14 cellular contexts compared by ENCODE assay signal in the genomic region with DNA sequence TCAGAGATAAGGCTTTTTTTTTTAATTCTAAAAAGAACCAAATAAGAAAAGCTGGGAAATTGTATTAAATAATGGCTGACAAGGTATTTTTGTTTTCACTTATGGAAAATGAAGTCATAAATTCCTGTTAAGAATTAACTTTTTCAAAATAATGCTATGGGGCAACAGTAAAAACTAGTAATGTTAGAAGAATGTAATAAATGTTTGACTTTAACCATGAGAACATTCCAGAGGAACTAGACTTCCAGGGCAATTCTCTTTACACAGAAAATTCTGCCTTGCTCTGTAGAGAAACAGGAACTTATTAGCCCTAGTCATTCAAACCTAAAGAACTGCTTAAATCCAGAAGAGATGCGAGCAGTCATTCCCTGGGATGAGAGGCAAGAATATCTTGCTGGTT.
DNase-seq lines count a peak whose midpoint lies in the region; FAIRE-seq and TF ChIP-seq lines count a peak whose summit lies in the region.
"Had no signal": no experiment of that assay in that cellular context is flagged by ENCODE, and none has a peak within 500 bp of the region (broad histone marks: within the 10 kb centered on the region; RNA-seq: fewer than 3 reads in every experiment).

No MANE protein-coding gene starts in this region.

- no peak overlapping the region for H3K14ac ChIP-seq in H1 (ENCODE audit: insufficient read length)

- H3K4me3 ChIP-seq in H1 (ENCODE audit: extremely low read depth in 1 of 4, insufficient read depth in 2 of 4, low read depth in 3 of 4, low read length in 4 of 4) (no peak overlapping the region), right atrium auricular region (no peak overlapping the region)
- H3K4me3 ChIP-seq: BLaER1 treated with 17β-estradiol and CSF1 and Interleukin-3, amounts not matched to agents 10 nM and 100 nM; MG63 had no signal

- H2BK15ac ChIP-seq in H1 (ENCODE audit: low read length), result no peak overlapping the region

- no peak overlapping the region for H4K91ac ChIP-seq in H1 (replicated peaks; ENCODE audit: insufficient read length, low read length)

- H2BK5ac ChIP-seq in H1 (ENCODE audit: low read depth, low read length), result no peak overlapping the region

- H3K4me2 ChIP-seq in H1 (ENCODE audit: insufficient read depth in 1 of 2, low read depth in 2 of 2, low read length in 2 of 2), result no peak overlapping the region
- H3K4me2 ChIP-seq: BLaER1 treated with 17β-estradiol and CSF1 and Interleukin-3, amounts not matched to agents 10 nM and 100 nM had no signal

- TF ChIP-seq EP300 in H1 (IDR thresholded peaks at IDR 0.05; ENCODE audit: borderline replicate concordance in 1 of 2, low read depth in 2 of 2, low read length in 2 of 2), result no peak

- no peaks in the 10 kb centered on the region for H3K79me1 ChIP-seq in H1 (ENCODE audit: low read depth, low read length)

- H3K27ac ChIP-seq in H1 (ENCODE audit: low read depth, low read length) (no peak overlapping the region), right atrium auricular region (no peak overlapping the region)
- H3K27ac ChIP-seq: BLaER1 treated with 17β-estradiol and CSF1 and Interleukin-3, amounts not matched to agents 10 nM and 100 nM had no signal

- H3K36me3 Mint-ChIP-seq in activated CD4-positive, alpha-beta T cell treated with anti-CD3 and anti-CD28 coated beads, Interleukin-2, amount 10 ng/mL, durations not matched to agents 24 days and 14 days (ENCODE audit: low read depth), result no peaks in the 10 kb centered on the region

- TF ChIP-seq RAD21 in H1 (IDR thresholded peaks at IDR 0.05 in 1 of 2, conservative IDR thresholded peaks at IDR 0.05 in 1 of 2; ENCODE audit: low read depth in 2 of 2, low read length in 2 of 2), result no peak

- H3K27me3 Mint-ChIP-seq in activated CD4-positive, alpha-beta T cell treated with anti-CD3 and anti-CD28 coated beads, Interleukin-2, amount 10 ng/mL, durations not matched to agents 24 days and 14 days, result no peaks in the 10 kb centered on the region

- no peak overlapping the region for H3K4me3 Mint-ChIP-seq in activated CD4-positive, alpha-beta T cell treated with anti-CD3 and anti-CD28 coated beads, Interleukin-2, amount 10 ng/mL, durations not matched to agents 24 days and 14 days

- no peak for TF ChIP-seq POLR2A in H1 (IDR thresholded peaks at IDR 0.05; ENCODE audit: control extremely low read depth in 1 of 2, low read depth in 2 of 2, low read length in 2 of 2)

- WGBS in H1 (ENCODE audit: extremely low coverage in 1 of 2, insufficient coverage in 1 of 2, insufficient read length in 1 of 2, insufficient replicate concordance in 2 of 2, low coverage in 1 of 2, low lambda C conversion rate in 2 of 2, missing lambda C conversion rate in 1 of 2), 2 experiments, result 92% methylated on average over 1 of the region's 1 CpG; no CpG with 5 or more reads in 1 of the 2 experiments

- DNase-seq in AG08396 (ENCODE audit: low spot score) (peak; percentile 18), NCI-H226 (peak; percentile 71), H1 (ENCODE audit: low read depth in 1 of 2, low spot score in 2 of 2) (no peak), myocyte (ENCODE audit: low read depth) (peak; percentile 55), NCI-H2171 (lab: John Stamatoyannopoulos, UW) (no peak), right atrium auricular region (ENCODE audit: low spot score) (no peak), NCI-H2081 treated with DMSO at 0.1 percent for 48 hours (lab: John Stamatoyannopoulos, UW) (no peak)
- DNase-seq in activated CD4-positive, alpha-beta T cell treated with anti-CD3 and anti-CD28 coated beads, Interleukin-2, amount 10 ng/mL, durations not matched to agents 24 days and 14 days, result no peak
- DNase-seq: activated CD4-positive, alpha-beta T cell treated with anti-CD3 and anti-CD28 coated beads for 1 hour; activated effector memory CD4-positive, alpha-beta T cell treated with anti-CD3 and anti-CD28 coated beads, Interleukin-2, amount 50 U/mL, for 16 hours; MG63; NCI-H446 treated with DMSO at 0.1 percent for 48 hours; Right ventricle myocardium superior had no signal

- H3K36me3 ChIP-seq in H1 (ENCODE audit: control insufficient read depth in 2 of 4, insufficient read depth in 4 of 4, low read length in 3 of 4) (no peaks in the 10 kb centered on the region), right atrium auricular region (no peaks in the 10 kb centered on the region)
- H3K36me3 ChIP-seq: BLaER1 treated with 17β-estradiol and CSF1 and Interleukin-3, amounts not matched to agents 10 nM and 100 nM; MG63 had no signal

- H4K8ac ChIP-seq in H1 (ENCODE audit: extremely low read depth, insufficient read depth, low read length), result no peak overlapping the region

- FAIRE-seq in H1 (lab: Jason Lieb, UNC), result no peak

- H2AK5ac ChIP-seq in H1 (ENCODE audit: low read depth, low read length), result no peak overlapping the region

- peak overlapping the region; percentile 64; the same call in 1 of the 2 replicates for H2AFZ ChIP-seq in H1 (ENCODE audit: low read length)

- no peaks in the 10 kb centered on the region for H3K9me3 Mint-ChIP-seq in activated CD4-positive, alpha-beta T cell treated with anti-CD3 and anti-CD28 coated beads, Interleukin-2, amount 10 ng/mL, durations not matched to agents 24 days and 14 days

- no peak overlapping the region for H3K18ac ChIP-seq in H1 (ENCODE audit: extremely low read depth, low read length)

- no peak overlapping the region for H4K5ac ChIP-seq in H1 (ENCODE audit: insufficient read length, low read depth, low read length)

- no peaks in the 10 kb centered on the region for H3K4me1 Mint-ChIP-seq in activated CD4-positive, alpha-beta T cell treated with anti-CD3 and anti-CD28 coated beads, Interleukin-2, amount 10 ng/mL, durations not matched to agents 24 days and 14 days

- H3K27me3 ChIP-seq in H1 (replicated peaks in 1 of 4; ENCODE audit: control insufficient read depth in 3 of 4, extremely low read depth in 1 of 4, insufficient read depth in 3 of 4, low read length in 3 of 4) (no peaks in the 10 kb centered on the region), right atrium auricular region (no peaks in the 10 kb centered on the region)
- H3K27me3 ChIP-seq: BLaER1 treated with 17β-estradiol and CSF1 and Interleukin-3, amounts not matched to agents 10 nM and 100 nM had no signal

- H3K23ac ChIP-seq in H1 (ENCODE audit: insufficient read length), result no peak overlapping the region

- no peak overlapping the region for H3K9ac ChIP-seq in H1 (replicated peaks in 1 of 4; ENCODE audit: extremely low read depth in 1 of 4, low read depth in 3 of 4, low read length in 3 of 4)
- H3K9ac ChIP-seq: BLaER1 treated with 17β-estradiol and CSF1 and Interleukin-3, amounts not matched to agents 10 nM and 100 nM had no signal

- TF ChIP-seq CTCF in H1 (IDR thresholded peaks at IDR 0.05; ENCODE audit: control extremely low read depth in 1 of 3, insufficient read depth in 1 of 3, low read depth in 1 of 3, low read length in 3 of 3), result no peak
- TF ChIP-seq CTCF in right atrium auricular region (IDR thresholded peaks at IDR 0.05), result no peak

- no peaks in the 10 kb centered on the region for H3K9me3 ChIP-seq in H1 (ENCODE audit: insufficient read depth in 2 of 2, low read depth in 1 of 2, low read length in 1 of 2)
- no peaks in the 10 kb centered on the region for H3K9me3 ChIP-seq in right atrium auricular region
- H3K9me3 ChIP-seq: BLaER1 treated with 17β-estradiol and CSF1 and Interleukin-3, amounts not matched to agents 10 nM and 100 nM; MG63 had no signal

- no peak overlapping the region for H3K56ac ChIP-seq in H1 (replicated peaks; ENCODE audit: insufficient read length, low read depth, low read length)

- intact Hi-C loops in activated CD4-positive, alpha-beta T cell treated with anti-CD3 and anti-CD28 coated beads, Interleukin-2, amount 10 ng/mL, durations not matched to agents 24 days and 14 days (cut with micrococcal nuclease), result no loop called here

- H3K79me2 ChIP-seq in H1 (ENCODE audit: control insufficient read depth in 1 of 2, insufficient read depth in 2 of 2, low read length in 2 of 2), result no peaks in the 10 kb centered on the region

- H3K4ac ChIP-seq in H1 (replicated peaks; ENCODE audit: insufficient read length, low read depth, low read length), result no peak overlapping the region

- H2BK12ac ChIP-seq in H1 (ENCODE audit: low read depth, low read length), result no peak overlapping the region

- POLR2A ChIA-PET in H1 (lab: Charles Lee; ENCODE audit: partially characterized antibody), result no interaction called here

- no peak overlapping the region for H3K27ac Mint-ChIP-seq in activated CD4-positive, alpha-beta T cell treated with anti-CD3 and anti-CD28 coated beads, Interleukin-2, amount 10 ng/mL, durations not matched to agents 24 days and 14 days

- no peaks in the 10 kb centered on the region for H3K23me2 ChIP-seq in H1 (ENCODE audit: low read depth, low read length)

- CTCF ChIA-PET in H1 (lab: Charles Lee; ENCODE audit: partially characterized antibody), result no interaction called here

- H2BK120ac ChIP-seq in H1 (replicated peaks; ENCODE audit: low read depth, low read length), result no peak overlapping the region

- H4K20me1 ChIP-seq in H1 (replicated peaks in 1 of 2; ENCODE audit: control insufficient read depth in 1 of 2, insufficient read depth in 2 of 2, low read length in 2 of 2), result no peaks in the 10 kb centered on the region
- H4K20me1 ChIP-seq: BLaER1 treated with 17β-estradiol and CSF1 and Interleukin-3, amounts not matched to agents 10 nM and 100 nM had no signal

- H2BK20ac ChIP-seq in H1 (ENCODE audit: low read length), result no peak overlapping the region

- no peaks in the 10 kb centered on the region for H3K4me1 ChIP-seq in H1 (replicated peaks in 1 of 4; ENCODE audit: control insufficient read depth in 3 of 4, insufficient read depth in 4 of 4, low read length in 3 of 4)
- H3K4me1 ChIP-seq in right atrium auricular region, result no peaks in the 10 kb centered on the region

TF ChIP-seq in H1, 55 proteins besides CTCF, POLR2A, EP300 and RAD21:
- TF ChIP-seq CEBPB (IDR thresholded peaks at IDR 0.05; ENCODE audit: low read depth, low read length), result no peak
- no peak for TF ChIP-seq PHF8 (conservative IDR thresholded peaks at IDR 0.05; ENCODE audit: low read depth, low read length)
- no peak for TF ChIP-seq MAFK (IDR thresholded peaks at IDR 0.05; ENCODE audit: low read depth, low read length)
- TF ChIP-seq RXRA (IDR thresholded peaks at IDR 0.05; ENCODE audit: insufficient read depth, low read depth, low read length), result no peak
- TF ChIP-seq ATF3 (IDR thresholded peaks at IDR 0.05; ENCODE audit: insufficient read depth, low read depth, low read length), result no peak

Comparison
In these comparisons a context has a peak if more than half of its experiments do, and no peak if none do; other contexts are left out.
1. DNase-seq: peak in AG08396 (single experiment), NCI-H226 (single experiment) and myocyte (single experiment); none in H1 (0 of 2), NCI-H2171 (single experiment), right atrium auricular region (single experiment), NCI-H2081 treated with DMSO at 0.1 percent for 48 hours (single experiment) and activated CD4-positive, alpha-beta T cell treated with anti-CD3 and anti-CD28 coated beads, Interleukin-2, amount 10 ng/mL, durations not matched to agents 24 days and 14 days (single experiment).